In genomic region chr13:31896427-31896826, GRCh38 we compare ENCODE assay signal across 8 cellular contexts.
A peak's percentile ranks its signal among the peaks of the same experiment; 100 is the strongest.
DNase-seq lines count a peak whose midpoint lies in the region; ATAC-seq and TF ChIP-seq lines count a peak whose summit lies in the region.

No MANE protein-coding gene starts in this region.

- no peak for TF ChIP-seq CTCF in ovary (IDR thresholded peaks at IDR 0.05)

- no peaks in the 10 kb centered on the region for H3K9me3 ChIP-seq in subcutaneous abdominal adipose tissue (ENCODE audit: control insufficient read depth in 5 of 5, low read length in 5 of 5)
- H3K9me3 ChIP-seq in ovary, result no peaks in the 10 kb centered on the region

- peak overlapping the region; percentile 73 for H3K27ac ChIP-seq in subcutaneous abdominal adipose tissue (ENCODE audit: low read depth, low read length)
- no peak overlapping the region for H3K27ac ChIP-seq in ovary

- 2 to 10% (median 9%) methylated on average over 2 of the region's 2 CpGs for WGBS in ovary, 3 donors

- peak; percentile 27 for DNase-seq in NCI-H2107 treated with DMSO at 0.1 percent for 48 hours (lab: John Stamatoyannopoulos, UW; ENCODE audit: unreplicated experiment)
- DNase-seq in NCI-H2107 (lab: John Stamatoyannopoulos, UW), result no peak
- DNase-seq in dedifferentiated amniotic fluid mesenchymal stem cell (ENCODE audit: extremely low spot score), result peak; percentile 49
- DNase-seq in activated CD4-positive, CD25-positive, alpha-beta regulatory T cell treated with anti-CD3 and anti-CD28 coated beads, Interleukin-2, amount 50 U/mL, for 72 hours, result no peak
- no peak for DNase-seq in ovary
- DNase-seq in head of caudate nucleus, result no peak

- peak; percentile 66 for ATAC-seq in HG03378 (IDR thresholded peaks at IDR 0.05; ENCODE audit: unreplicated experiment)

- no peak for TF ChIP-seq EP300 in ovary (IDR thresholded peaks at IDR 0.05)

- intact Hi-C loops in ovary (cut with DNase I) (no loop called here), head of caudate nucleus (cut with DNase I) (no loop called here)

- no peak for TF ChIP-seq POLR2A in ovary (IDR thresholded peaks at IDR 0.05)

- H3K36me3 ChIP-seq in subcutaneous abdominal adipose tissue (ENCODE audit: control insufficient read depth in 5 of 5, insufficient read depth in 5 of 5, low read length in 5 of 5) (no peaks in the 10 kb centered on the region), ovary (no peaks in the 10 kb centered on the region)

- H3K27me3 ChIP-seq in subcutaneous abdominal adipose tissue (ENCODE audit: control insufficient read depth in 5 of 5, insufficient read depth in 4 of 5, low read length in 5 of 5), result no peaks in the 10 kb centered on the region
- H3K27me3 ChIP-seq in ovary, result no peaks in the 10 kb centered on the region

- H3K9ac ChIP-seq in subcutaneous abdominal adipose tissue (ENCODE audit: low read length in 5 of 5), result peak overlapping the region in 2 of 5 donors; percentile 49 to 52

- peaks cover 9 to 37% (median 30%) of the 10 kb centered on the region in 5 donors for H3K4me1 ChIP-seq in subcutaneous abdominal adipose tissue (ENCODE audit: control insufficient read depth in 5 of 5, insufficient read depth in 5 of 5, low read length in 5 of 5)
- H3K4me1 ChIP-seq in ovary (ENCODE audit: insufficient read depth), result peaks cover 7% of the 10 kb centered on the region

- H3K4me3 ChIP-seq in subcutaneous abdominal adipose tissue (ENCODE audit: low read depth in 1 of 5, low read length in 5 of 5) (peak overlapping the region in 1 of 5 donors; percentile 22), ovary (no peak overlapping the region)

Comparison
In these comparisons a context has a peak if more than half of its experiments do, and no peak if none do; other contexts are left out.
1. DNase-seq: peak in NCI-H2107 treated with DMSO at 0.1 percent for 48 hours (single experiment) and dedifferentiated amniotic fluid mesenchymal stem cell (single experiment); none in NCI-H2107 (single experiment), activated CD4-positive, CD25-positive, alpha-beta regulatory T cell treated with anti-CD3 and anti-CD28 coated beads, Interleukin-2, amount 50 U/mL, for 72 hours (single experiment), ovary (0 of 5) and head of caudate nucleus (0 of 42).